In genomic region chr6:167861424-167861823, GRCh38 we compare ENCODE assay signal across 20 cellular contexts.
"Had no signal": no experiment of that assay in that cellular context is flagged by ENCODE, and none has a peak within 500 bp of the region (broad histone marks: within the 10 kb centered on the region; RNA-seq: fewer than 3 reads in every experiment).

No MANE protein-coding gene starts in this region.

- H3K27me3 Mint-ChIP-seq: memory B cell, T-helper 17 cell had no signal

- H3K36me3 ChIP-seq: brain microvascular endothelial cell, sigmoid colon had no signal

- H3K4me3 Mint-ChIP-seq: dendritic cell treated with granulocyte-macrophage colony-stimulating factor and Interleukin-4, amounts not matched to agents 40 ng/mL and 50 ng/mL, for 4 days; memory B cell; naive B cell; T-helper 17 cell had no signal

- H3K4me3 ChIP-seq: sigmoid colon, spleen had no signal

- ATAC-seq: foreskin keratinocyte; stimulated activated naive CD8-positive, alpha-beta T cell treated with anti-CD3 and anti-CD28 coated beads, Interleukin-15, Interleukin-2, amounts not matched to agents 100 U/mL and 50 U/mL, for 24 hours; T-helper 17 cell had no signal

- DNase-seq: activated CD4-positive, alpha-beta T cell treated with anti-CD3 and anti-CD28 coated beads for 4 hours; activated CD4-positive, alpha-beta T cell treated with anti-CD3 and anti-CD28 coated beads, Interleukin-2, amount 50 U/mL, for 48 hours; activated CD4-positive, CD25-positive, alpha-beta regulatory T cell; activated gamma-delta T cell; activated naive CD4-positive, alpha-beta T cell treated with anti-CD3 and anti-CD28 coated beads, Interleukin-2, amount 50 U/mL, for 16 hours; anterior cingulate cortex; brain microvascular endothelial cell; caudate nucleus; effector CD8-positive, alpha-beta T cell; foreskin keratinocyte; naive B cell; occipital lobe; posterior cingulate gyrus; sigmoid colon; spleen; stimulated activated CD4-positive, alpha-beta T cell treated with anti-CD3 and anti-CD28 coated beads, Interleukin-4, amount 100 ng/mL, for 24 hours; stimulated activated naive CD8-positive, alpha-beta T cell treated with anti-CD3 and anti-CD28 coated beads, Interleukin-15, Interleukin-2, amounts not matched to agents 100 U/mL and 50 U/mL, for 24 hours; T-helper 17 cell had no signal

- H3K27ac ChIP-seq: brain microvascular endothelial cell, foreskin keratinocyte, spleen had no signal

- H3K36me3 Mint-ChIP-seq: memory B cell had no signal

- H3K9me3 ChIP-seq: sigmoid colon, spleen had no signal

- H3K9me3 Mint-ChIP-seq: dendritic cell treated with granulocyte-macrophage colony-stimulating factor and Interleukin-4, amounts not matched to agents 40 ng/mL and 50 ng/mL, for 4 days had no signal

- H3K27me3 ChIP-seq: brain microvascular endothelial cell, foreskin keratinocyte, sigmoid colon, spleen had no signal

- H3K27ac Mint-ChIP-seq: dendritic cell treated with granulocyte-macrophage colony-stimulating factor and Interleukin-4, amounts not matched to agents 40 ng/mL and 50 ng/mL, for 4 days; memory B cell; T-helper 17 cell had no signal
